Comparison of ENCODE assay signal across 11 cellular contexts in genomic region chr9:12554636-12555035, GRCh38.
DNase-seq lines count a peak whose midpoint lies in the region; ATAC-seq and TF ChIP-seq lines count a peak whose summit lies in the region.
"Had no signal": no experiment of that assay in that cellular context is flagged by ENCODE, and none has a peak within 500 bp of the region (broad histone marks: within the 10 kb centered on the region; RNA-seq: fewer than 3 reads in every experiment).

No MANE protein-coding gene starts in this region.

- no peak overlapping the region for H3K27ac Mint-ChIP-seq in stimulated activated memory B cell treated with anti-CD40 and anti-IgM and Interleukin-4, amounts not matched to agents 10 μg/mL and 1 μg/mL and 100 μg/mL, for 72 hours
- H3K27ac Mint-ChIP-seq: T-cell had no signal

- H3K9me3 Mint-ChIP-seq in stimulated activated memory B cell treated with anti-CD40 and anti-IgM and Interleukin-4, amounts not matched to agents 10 μg/mL and 1 μg/mL and 100 μg/mL, for 72 hours = peaks cover 3% of the 10 kb centered on the region

- no peaks in the 10 kb centered on the region for H3K4me1 Mint-ChIP-seq in stimulated activated memory B cell treated with anti-CD40 and anti-IgM and Interleukin-4, amounts not matched to agents 10 μg/mL and 1 μg/mL and 100 μg/mL, for 72 hours
- H3K4me1 Mint-ChIP-seq: T-cell had no signal

- no peaks in the 10 kb centered on the region for H3K27me3 ChIP-seq in MM.1S (replicated peaks; ENCODE audit: insufficient read depth, low read length)

- ATAC-seq in GM19324 (IDR thresholded peaks at IDR 0.05; ENCODE audit: low FRiP score, unreplicated experiment) = no peak
- ATAC-seq in stimulated activated memory B cell treated with anti-CD40 and anti-IgM and Interleukin-4, amounts not matched to agents 10 μg/mL and 1 μg/mL and 100 μg/mL, for 72 hours = no peak
- ATAC-seq in HG03108 (IDR thresholded peaks at IDR 0.05; ENCODE audit: unreplicated experiment) = no peak
- ATAC-seq in GM21529 (IDR thresholded peaks at IDR 0.05; ENCODE audit: unreplicated experiment) = no peak
- ATAC-seq: T-cell had no signal

- H3K36me3 Mint-ChIP-seq in stimulated activated memory B cell treated with anti-CD40 and anti-IgM and Interleukin-4, amounts not matched to agents 10 μg/mL and 1 μg/mL and 100 μg/mL, for 72 hours = no peaks in the 10 kb centered on the region
- H3K36me3 Mint-ChIP-seq: T-cell had no signal

- DNase-seq in ELF-1 (ENCODE audit: low read depth, low spot score) (peak; percentile 14), MM.1S (peak; percentile 6), astrocyte of the cerebellum (ENCODE audit: low read depth) (peak; percentile 1), left kidney (ENCODE audit: low read depth, low spot score) (peak; percentile 9)
- DNase-seq: NCI-H1436, T-cell had no signal

- H3K4me3 Mint-ChIP-seq in stimulated activated memory B cell treated with anti-CD40 and anti-IgM and Interleukin-4, amounts not matched to agents 10 μg/mL and 1 μg/mL and 100 μg/mL, for 72 hours = no peak overlapping the region
- H3K4me3 Mint-ChIP-seq: T-cell had no signal

- H4K20me1 ChIP-seq in MM.1S (ENCODE audit: insufficient read depth, low read length) = no peaks in the 10 kb centered on the region

- no peaks in the 10 kb centered on the region for H3K4me1 ChIP-seq in MM.1S (ENCODE audit: low read length)
- H3K4me1 ChIP-seq: prostate gland had no signal

- H3F3A ChIP-seq in MM.1S (ENCODE audit: insufficient read depth, low read length) = no peaks in the 10 kb centered on the region

- in situ Hi-C loops in astrocyte of the cerebellum (cut with HindIII; ENCODE audit: low sequenced_read_pairs) = no loop called here

- H3K4me3 ChIP-seq in MM.1S (ENCODE audit: low read length) = no peak overlapping the region
- H3K4me3 ChIP-seq in astrocyte of the cerebellum (ENCODE audit: low read depth, low read length) = no peak overlapping the region
- H3K4me3 ChIP-seq: prostate gland had no signal

- no peak overlapping the region for H3K9ac ChIP-seq in MM.1S (ENCODE audit: low read length)

- H3K79me2 ChIP-seq in MM.1S (ENCODE audit: low read length) = no peaks in the 10 kb centered on the region

- no peaks in the 10 kb centered on the region for H3K36me3 ChIP-seq in MM.1S (replicated peaks; ENCODE audit: insufficient read depth, low read length)
- H3K36me3 ChIP-seq: prostate gland had no signal

- H3K9me3 ChIP-seq in MM.1S (replicated peaks; ENCODE audit: insufficient read depth, low read length) = no peaks in the 10 kb centered on the region
- H3K9me3 ChIP-seq: prostate gland had no signal

- H3K27me3 Mint-ChIP-seq in stimulated activated memory B cell treated with anti-CD40 and anti-IgM and Interleukin-4, amounts not matched to agents 10 μg/mL and 1 μg/mL and 100 μg/mL, for 72 hours = no peaks in the 10 kb centered on the region
- H3K27me3 Mint-ChIP-seq: T-cell had no signal

- no peak overlapping the region for H3K27ac ChIP-seq in MM.1S (ENCODE audit: low read length)
- H3K27ac ChIP-seq: prostate gland had no signal

- no peaks in the 10 kb centered on the region for H3K9me2 ChIP-seq in MM.1S (replicated peaks; ENCODE audit: insufficient read depth, low read length)

- H3K4me2 ChIP-seq in MM.1S (ENCODE audit: low read depth, low read length) = no peak overlapping the region

- no peak overlapping the region for H2AFZ ChIP-seq in MM.1S (ENCODE audit: low read length)

- TF ChIP-seq CTCF in MM.1S (IDR thresholded peaks at IDR 0.05; ENCODE audit: low read length) = no peak; the same call in 1 of the 2 replicates
- TF ChIP-seq CTCF in astrocyte of the cerebellum (IDR thresholded peaks at IDR 0.05; ENCODE audit: low read depth, low read length, missing control alignments) = no peak
